In genomic region chr6:44446626-44447297, GRCh38 we compare ENCODE assay signal across 12 cellular contexts. TPM values are rescaled to one million over a fixed set of nuclear protein-coding genes. Genes with fewer than 3 reads are reported as not detected.
DNase-seq lines count a peak whose midpoint lies in the region; ATAC-seq and TF ChIP-seq lines count a peak whose summit lies in the region.
"Had no signal": no experiment of that assay in that cellular context is flagged by ENCODE, and none has a peak within 500 bp of the region (broad histone marks: within the 10 kb centered on the region; RNA-seq: fewer than 3 reads in every experiment).

No MANE protein-coding gene starts in this region.

- no peak overlapping the region for H2AFZ ChIP-seq in mesenchymal stem cell (ENCODE audit: low read depth, low read length)

- H3K9me3 ChIP-seq in mesenchymal stem cell (ENCODE audit: control insufficient read depth, low read length) (peaks cover 23% of the 10 kb centered on the region), stomach (peaks cover 0 to 23% (median 10%) of the 10 kb centered on the region in 4 donors)
- H3K9me3 ChIP-seq: colonic mucosa had no signal

- no peak overlapping the region for H3K14ac ChIP-seq in mesenchymal stem cell (ENCODE audit: low read length in 2 of 2)

- no peak overlapping the region for H2BK15ac ChIP-seq in mesenchymal stem cell (ENCODE audit: low read depth, poor library complexity, severe bottlenecking)

- in situ Hi-C loops in brain microvascular endothelial cell (cut with HindIII; ENCODE audit: low pct_ligation_motif_present, low sequenced_read_pairs), result no loop called here

- H3K27me3 ChIP-seq in brain microvascular endothelial cell (replicated peaks) (no peaks in the 10 kb centered on the region), mesenchymal stem cell (ENCODE audit: control insufficient read depth in 1 of 2, insufficient read depth in 1 of 2, low read length in 2 of 2) (no peaks in the 10 kb centered on the region), stomach (no peaks in the 10 kb centered on the region)
- H3K27me3 ChIP-seq: colonic mucosa had no signal

- H4K91ac ChIP-seq in mesenchymal stem cell (ENCODE audit: low read length), result no peak overlapping the region

- no peak overlapping the region for H3K4ac ChIP-seq in mesenchymal stem cell (ENCODE audit: low read depth in 1 of 2, low read length in 2 of 2)

- H4K8ac ChIP-seq in mesenchymal stem cell (ENCODE audit: low read length), result no peak overlapping the region

- H3K4me2 ChIP-seq in mesenchymal stem cell (ENCODE audit: low read length, poor library complexity, severe bottlenecking), result no peak overlapping the region

- no CpG with 5 or more reads among the region's 4 CpGs for WGBS in mesenchymal stem cell
- 21 to 43% (median 31%) methylated on average over 4 of the region's 4 CpGs for WGBS in stomach, 5 donors

- intact Hi-C loops in stomach (cut with DNase I; ENCODE audit: low total_unique reads), result no loop called here

- H2AK5ac ChIP-seq in mesenchymal stem cell (ENCODE audit: low read length, severe bottlenecking), result no peak overlapping the region

- H3K36me3 ChIP-seq in brain microvascular endothelial cell (replicated peaks) (peaks cover 13% of the 10 kb centered on the region), mesenchymal stem cell (ENCODE audit: control insufficient read depth in 1 of 2, insufficient read depth in 2 of 2, low read depth in 1 of 2, low read length in 2 of 2) (peaks cover 3 to 35% of the 10 kb centered on the region in 2 experiments), stomach (peaks cover 0 to 75% (median 41%) of the 10 kb centered on the region in 4 donors)

- no peak overlapping the region for H3K23ac ChIP-seq in mesenchymal stem cell (ENCODE audit: low read length in 2 of 2)

- no peak overlapping the region for H2BK5ac ChIP-seq in mesenchymal stem cell (ENCODE audit: low read depth, low read length, poor library complexity, severe bottlenecking)

- H3K9ac ChIP-seq in mesenchymal stem cell (ENCODE audit: low read length), result peak overlapping the region; percentile 67

- H3K4me1 ChIP-seq in mesenchymal stem cell (ENCODE audit: control insufficient read depth, insufficient read depth, low read depth, low read length) (no peaks in the 10 kb centered on the region), stomach (peaks cover 0 to 22% (median 11%) of the 10 kb centered on the region in 4 donors)
- H3K4me1 ChIP-seq: colonic mucosa had no signal

- peaks cover 26% of the 10 kb centered on the region for H3K79me1 ChIP-seq in mesenchymal stem cell (replicated peaks; ENCODE audit: low read length, poor library complexity, severe bottlenecking)

- peak overlapping the region; percentile 42 for H3K27ac ChIP-seq in brain microvascular endothelial cell
- H3K27ac ChIP-seq in mesenchymal stem cell (ENCODE audit: low read length, poor library complexity, severe bottlenecking), result peak overlapping the region; percentile 53
- H3K27ac ChIP-seq in stomach, result peak overlapping the region in 1 of 5 donors; percentile 13
- H3K27ac ChIP-seq: colonic mucosa had no signal

- no peak overlapping the region for H2BK12ac ChIP-seq in mesenchymal stem cell (ENCODE audit: low read length in 2 of 2)

- no peak for TF ChIP-seq EP300 in stomach (IDR thresholded peaks at IDR 0.05)

- peak; percentile 57 for DNase-seq in DMS 273 treated with DMSO at 0.1 percent for 48 hours (lab: John Stamatoyannopoulos, UW)
- peak; percentile 63 for DNase-seq in NCI-H146 treated with DMSO at 0.1 percent for 48 hours (lab: John Stamatoyannopoulos, UW; ENCODE audit: unreplicated experiment)
- DNase-seq in brain microvascular endothelial cell, result no peak
- DNase-seq in mesenchymal stem cell, result peak; percentile 88
- DNase-seq in activated naive CD4-positive, alpha-beta T cell (lab: John Stamatoyannopoulos, UW), result no peak
- no peak for DNase-seq in stomach
- no peak for DNase-seq in ecto neural progenitor cell (ENCODE audit: low spot score)
- DNase-seq: activated CD4-positive, CD25-positive, alpha-beta regulatory T cell treated with anti-CD3 and anti-CD28 coated beads, Interleukin-2, amount 50 U/mL, for 72 hours; colonic mucosa; SHP77 treated with DMSO at 0.1 percent for 48 hours; stimulated activated naive B cell treated with anti-CD40 and anti-IgM and Interleukin-4, amounts not matched to agents 10 μg/mL and 1 μg/mL and 100 μg/mL, for 72 hours had no signal

- no peak overlapping the region for H3K4me3 ChIP-seq in brain microvascular endothelial cell (ENCODE audit: low read depth, low read length)
- no peak overlapping the region for H3K4me3 ChIP-seq in mesenchymal stem cell (ENCODE audit: insufficient read depth in 1 of 2, low read depth in 1 of 2, low read length in 2 of 2)
- no peak overlapping the region for H3K4me3 ChIP-seq in stomach
- H3K4me3 ChIP-seq: colonic mucosa had no signal

- TF ChIP-seq CTCF in brain microvascular endothelial cell (IDR thresholded peaks at IDR 0.05; ENCODE audit: low read depth, low read length, missing control alignments) (no peak), stomach (IDR thresholded peaks at IDR 0.05) (no peak)

- ATAC-seq in HG02763 (IDR thresholded peaks at IDR 0.05; ENCODE audit: unreplicated experiment), result no peak
- ATAC-seq: stimulated activated naive B cell treated with anti-CD40 and anti-IgM and Interleukin-4, amounts not matched to agents 10 μg/mL and 1 μg/mL and 100 μg/mL, for 72 hours had no signal

- no peak for TF ChIP-seq POLR2A in stomach (IDR thresholded peaks at IDR 0.05)

- no peak overlapping the region for H3K18ac ChIP-seq in mesenchymal stem cell (ENCODE audit: low read depth in 1 of 2, low read length in 2 of 2)

- H2BK120ac ChIP-seq in mesenchymal stem cell (ENCODE audit: low read depth, low read length), result no peak overlapping the region

RNA-seq across cellular contexts. Expression of gene CDC5L, which starts 59.3 kb away (rescaled TPM):
- polyA plus RNA-seq in mesenchymal stem cell (2013, experiment 1 of 2), result 13.4 TPM
- polyA plus RNA-seq in mesenchymal stem cell (2013, experiment 2 of 2), result 13.8 TPM
- 10 to 100 TPM in 3 of 5 donors, 1 to 10 TPM in 2; 4.9 to 29.2 (median 10.3) TPM for total RNA-seq in stomach
- polyA plus RNA-seq in stomach, result 1 to 10 TPM; 5.4 to 6.4 (median 6.4) TPM

Comparison
In these comparisons a context has a peak if more than half of its experiments do, and no peak if none do; other contexts are left out.
1. DNase-seq: peak in DMS 273 treated with DMSO at 0.1 percent for 48 hours (single experiment), NCI-H146 treated with DMSO at 0.1 percent for 48 hours (single experiment) and mesenchymal stem cell (single experiment); none in brain microvascular endothelial cell (single experiment), activated naive CD4-positive, alpha-beta T cell (0 of 4), stomach (single experiment) and ecto neural progenitor cell (single experiment).